In genomic region chr19:39508629-39509028, GRCh38 we compare ENCODE assay signal across 31 cellular contexts. TPM values are rescaled to one million over a fixed set of nuclear protein-coding genes. Genes with fewer than 3 reads are reported as not detected.
"Had no signal": no experiment of that assay in that cellular context is flagged by ENCODE, and none has a peak within 500 bp of the region (broad histone marks: within the 10 kb centered on the region; RNA-seq: fewer than 3 reads in every experiment).

No MANE protein-coding gene starts in this region.

- H3K4me3 ChIP-seq: adrenal gland, breast epithelium, SJCRH30 had no signal

- DNase-seq: activated CD4-positive, alpha-beta T cell treated with anti-CD3 and anti-CD28 coated beads for 36 hours; activated CD4-positive, alpha-beta T cell treated with anti-CD3 and anti-CD28 coated beads, Interleukin-2, amount 50 U/mL, for 4 hours; activated CD8-positive, alpha-beta memory T cell treated with anti-CD3 and anti-CD28 coated beads for 24 hours; activated effector memory CD4-positive, alpha-beta T cell treated with anti-CD3 and anti-CD28 coated beads, Interleukin-2, amount 50 U/mL, for 16 hours; activated naive CD4-positive, alpha-beta T cell treated with anti-CD3 and anti-CD28 coated beads for 36 hours; activated naive CD8-positive, alpha-beta T cell treated with anti-CD3 and anti-CD28 coated beads for 36 hours; activated T-cell treated with anti-CD3 and anti-CD28 coated beads, Interleukin-2, amount 50 U/mL, for 4 hours; adrenal gland; anterior cingulate cortex; caudate nucleus; KG1; NCI-H1092; NCI-H1694; NCI-H2029; NCI-H2107; NCI-H2171 treated with DMSO at 0.1 percent for 48 hours; NCI-H226; NCI-H526; NCI-H774; Right ventricle myocardium superior; SJCRH30; SK-N-SH; T-helper 1 cell had no signal

- H3K9me3 Mint-ChIP-seq: activated naive CD4-positive, alpha-beta T cell treated with anti-CD3 and anti-CD28 coated beads for 36 hours; activated T-cell treated with anti-CD3 and anti-CD28 coated beads, Interleukin-2, amount 50 U/mL, for 4 hours had no signal

- H3K9me3 ChIP-seq: adrenal gland, breast epithelium, SJCRH30, SK-N-SH had no signal

- H3K27ac Mint-ChIP-seq: activated CD4-positive, alpha-beta T cell treated with anti-CD3 and anti-CD28 coated beads for 36 hours; activated naive CD4-positive, alpha-beta T cell treated with anti-CD3 and anti-CD28 coated beads for 36 hours had no signal

- H3K36me3 ChIP-seq: adrenal gland, breast epithelium, SJCRH30 had no signal

- H3K27ac ChIP-seq: adrenal gland, breast epithelium, RWPE1, SJCRH30 had no signal

- ATAC-seq: activated CD4-positive, alpha-beta T cell treated with anti-CD3 and anti-CD28 coated beads for 36 hours; activated T-cell treated with anti-CD3 and anti-CD28 coated beads, Interleukin-2, amount 50 U/mL, for 4 hours had no signal

- H3K9ac ChIP-seq: SK-N-SH had no signal

- H3K4me1 ChIP-seq: adrenal gland had no signal

RNA-seq across cellular contexts. Expression of gene SELENOV, which starts 6.3 kb away (rescaled TPM):
- total RNA-seq: activated CD4-positive, alpha-beta T cell treated with anti-CD3 and anti-CD28 coated beads for 36 hours; activated naive CD4-positive, alpha-beta T cell treated with anti-CD3 and anti-CD28 coated beads for 36 hours; activated naive CD8-positive, alpha-beta T cell treated with anti-CD3 and anti-CD28 coated beads for 36 hours; activated T-cell treated with anti-CD3 and anti-CD28 coated beads, Interleukin-2, amount 50 U/mL, for 4 hours; adrenal gland; breast epithelium; cerebellum; LHCN-M2; MCF 10A; NCI-H460; OCI-LY7; Right ventricle myocardium superior; T-helper 2 cell treated with Interferon-gamma antibody and Interleukin-4, amounts not matched to agents 100 ng/mL and 5 ng/mL, for 36 hours had no signal
- polyA plus RNA-seq: adrenal gland had no signal

RNA-seq across cellular contexts. Expression of gene DLL3, which starts 9.9 kb away (rescaled TPM):
- total RNA-seq: adrenal gland, breast epithelium, Right ventricle myocardium superior had no signal
